27 cellular contexts compared by ENCODE assay signal in the genomic region with DNA sequence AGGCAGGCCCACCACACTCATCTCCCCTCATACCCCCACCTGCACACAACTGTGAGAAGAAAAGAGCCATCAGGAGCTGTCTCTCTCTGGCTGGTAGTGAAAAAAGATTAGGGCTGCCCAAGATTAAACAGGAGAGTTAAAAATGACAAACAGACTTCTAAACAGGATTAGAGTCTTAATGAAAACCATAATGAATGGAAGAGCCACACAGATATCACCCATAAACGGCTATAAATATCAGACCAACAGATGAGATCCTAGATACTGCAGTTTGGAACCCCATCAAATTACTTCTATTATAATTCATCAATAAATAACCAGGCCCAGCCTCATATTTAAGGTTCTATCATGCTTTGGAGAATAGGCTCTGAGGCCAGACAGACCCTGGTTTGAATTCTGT.
"Had no signal": no experiment of that assay in that cellular context is flagged by ENCODE, and none has a peak within 500 bp of the region (broad histone marks: within the 10 kb centered on the region; RNA-seq: fewer than 3 reads in every experiment).

No MANE protein-coding gene starts in this region.

- H3K4me1 ChIP-seq: adrenal gland, colonic mucosa, foreskin keratinocyte had no signal

- H3K27me3 Mint-ChIP-seq: activated naive CD4-positive, alpha-beta T cell treated with anti-CD3 and anti-CD28 coated beads, Interleukin-2, amount 50 U/mL, for 24 hours; activated naive CD8-positive, alpha-beta T cell treated with anti-CD3 and anti-CD28 coated beads for 36 hours; activated naive CD8-positive, alpha-beta T cell treated with anti-CD3 and anti-CD28 coated beads, Interleukin-2, amount 50 U/mL, for 24 hours had no signal

- H3K27ac ChIP-seq: adrenal gland, body of pancreas, colonic mucosa, esophagus muscularis mucosa, foreskin keratinocyte, gastrocnemius medialis, heart left ventricle had no signal

- H3K27ac Mint-ChIP-seq: activated CD4-positive, alpha-beta memory T cell treated with anti-CD3 and anti-CD28 coated beads, Interleukin-2, amount 10 ng/mL, durations not matched to agents 7 days and 5 days; activated CD4-positive, alpha-beta T cell treated with anti-CD3 and anti-CD28 coated beads, Interleukin-2, amount 10 ng/mL, durations not matched to agents 7 days and 5 days; activated naive CD4-positive, alpha-beta T cell treated with anti-CD3 and anti-CD28 coated beads for 36 hours; activated naive CD4-positive, alpha-beta T cell treated with anti-CD3 and anti-CD28 coated beads, Interleukin-2, amount 50 U/mL, for 24 hours; activated naive CD8-positive, alpha-beta T cell treated with anti-CD3 and anti-CD28 coated beads for 36 hours; activated naive CD8-positive, alpha-beta T cell treated with anti-CD3 and anti-CD28 coated beads, Interleukin-2, amount 50 U/mL, for 24 hours; activated T-helper 1 cell treated with anti-CD3 and anti-CD28 coated beads, Interleukin-12 subunit alpha, Interleukin-12 subunit beta, Interleukin-2, Interleukin-4 antibody, amounts not matched to agents 30 ng/mL and 10 ng/mL and 1 ng/mL, durations not matched to agents 14 hours and 24 hours and 36 hours; activated T-helper 2 cell treated with anti-CD3 and anti-CD28 coated beads, Interferon-gamma antibody, Interleukin-2, Interleukin-4, amounts not matched to agents 10 μg/mL and 5 μg/mL and 100 μg/mL, durations not matched to agents 14 hours and 24 hours and 36 hours; WTC11 had no signal

- H3K9me3 ChIP-seq: adrenal gland, body of pancreas, colonic mucosa, esophagus muscularis mucosa, gastrocnemius medialis, heart left ventricle had no signal

- H3K4me3 Mint-ChIP-seq: activated CD4-positive, alpha-beta memory T cell treated with anti-CD3 and anti-CD28 coated beads, Interleukin-2, amount 10 ng/mL, durations not matched to agents 7 days and 5 days; activated CD4-positive, alpha-beta T cell treated with anti-CD3 and anti-CD28 coated beads, Interleukin-2, amount 10 ng/mL, durations not matched to agents 7 days and 5 days; activated naive CD4-positive, alpha-beta T cell treated with anti-CD3 and anti-CD28 coated beads for 36 hours; activated naive CD4-positive, alpha-beta T cell treated with anti-CD3 and anti-CD28 coated beads, Interleukin-2, amount 50 U/mL, for 24 hours; activated naive CD8-positive, alpha-beta T cell treated with anti-CD3 and anti-CD28 coated beads for 36 hours; activated naive CD8-positive, alpha-beta T cell treated with anti-CD3 and anti-CD28 coated beads, Interleukin-2, amount 50 U/mL, for 24 hours; activated T-helper 1 cell treated with anti-CD3 and anti-CD28 coated beads, Interleukin-12 subunit alpha, Interleukin-12 subunit beta, Interleukin-2, Interleukin-4 antibody, amounts not matched to agents 30 ng/mL and 10 ng/mL and 1 ng/mL, durations not matched to agents 14 hours and 24 hours and 36 hours; WTC11 had no signal

- H3K9me3 Mint-ChIP-seq: activated CD4-positive, alpha-beta memory T cell treated with anti-CD3 and anti-CD28 coated beads, Interleukin-2, amount 10 ng/mL, durations not matched to agents 7 days and 5 days; activated CD4-positive, alpha-beta T cell treated with anti-CD3 and anti-CD28 coated beads, Interleukin-2, amount 10 ng/mL, durations not matched to agents 7 days and 5 days; activated naive CD4-positive, alpha-beta T cell treated with anti-CD3 and anti-CD28 coated beads for 36 hours; activated naive CD4-positive, alpha-beta T cell treated with anti-CD3 and anti-CD28 coated beads, Interleukin-2, amount 50 U/mL, for 24 hours; activated naive CD8-positive, alpha-beta T cell treated with anti-CD3 and anti-CD28 coated beads for 36 hours; activated naive CD8-positive, alpha-beta T cell treated with anti-CD3 and anti-CD28 coated beads, Interleukin-2, amount 50 U/mL, for 24 hours; activated T-helper 1 cell treated with anti-CD3 and anti-CD28 coated beads, Interleukin-12 subunit alpha, Interleukin-12 subunit beta, Interleukin-2, Interleukin-4 antibody, amounts not matched to agents 30 ng/mL and 10 ng/mL and 1 ng/mL, durations not matched to agents 14 hours and 24 hours and 36 hours; activated T-helper 2 cell treated with anti-CD3 and anti-CD28 coated beads, Interferon-gamma antibody, Interleukin-2, Interleukin-4, amounts not matched to agents 10 μg/mL and 5 μg/mL and 100 μg/mL, durations not matched to agents 14 hours and 24 hours and 36 hours; WTC11 had no signal

- H3K4me3 ChIP-seq: adrenal gland, body of pancreas, colonic mucosa, esophagus muscularis mucosa, gastrocnemius medialis, heart left ventricle had no signal

- H3K36me3 Mint-ChIP-seq: activated naive CD4-positive, alpha-beta T cell treated with anti-CD3 and anti-CD28 coated beads, Interleukin-2, amount 50 U/mL, for 24 hours; activated naive CD8-positive, alpha-beta T cell treated with anti-CD3 and anti-CD28 coated beads for 36 hours; WTC11 had no signal

- H3K36me3 ChIP-seq: adrenal gland, colonic mucosa, gastrocnemius medialis, heart left ventricle had no signal

- H3K27me3 ChIP-seq: adrenal gland, body of pancreas, colonic mucosa, esophagus muscularis mucosa, foreskin keratinocyte, gastrocnemius medialis, heart left ventricle had no signal

- DNase-seq: activated CD4-positive, alpha-beta memory T cell treated with anti-CD3 and anti-CD28 coated beads, Interleukin-2, amount 10 ng/mL, durations not matched to agents 7 days and 5 days; activated CD4-positive, alpha-beta T cell treated with anti-CD3 and anti-CD28 coated beads for 1 hour; activated CD4-positive, alpha-beta T cell treated with anti-CD3 and anti-CD28 coated beads for 4 hours; activated CD4-positive, alpha-beta T cell treated with anti-CD3 and anti-CD28 coated beads, Interleukin-2, amount 10 ng/mL, durations not matched to agents 7 days and 5 days; activated CD4-positive, alpha-beta T cell treated with anti-CD3 and anti-CD28 coated beads, Interleukin-2, amount 50 U/mL, for 4 hours; activated effector memory CD4-positive, alpha-beta T cell treated with anti-CD3 and anti-CD28 coated beads, Interleukin-2, amount 50 U/mL, for 16 hours; activated naive CD4-positive, alpha-beta T cell treated with anti-CD3 and anti-CD28 coated beads for 36 hours; activated naive CD8-positive, alpha-beta T cell treated with anti-CD3 and anti-CD28 coated beads for 36 hours; activated naive CD8-positive, alpha-beta T cell treated with anti-CD3 and anti-CD28 coated beads, Interleukin-2, amount 50 U/mL, for 24 hours; activated T-cell treated with anti-CD3 and anti-CD28 coated beads, Interleukin-2, amount 50 U/mL, for 48 hours; adrenal gland; amygdala; aorta; caudate nucleus; colonic mucosa; effector CD8-positive, alpha-beta T cell; foreskin keratinocyte; gastrocnemius medialis; glutamatergic neuron; heart left ventricle; T-helper 2 cell had no signal

- H3K4me1 Mint-ChIP-seq: activated CD4-positive, alpha-beta memory T cell treated with anti-CD3 and anti-CD28 coated beads, Interleukin-2, amount 10 ng/mL, durations not matched to agents 7 days and 5 days; activated CD4-positive, alpha-beta T cell treated with anti-CD3 and anti-CD28 coated beads, Interleukin-2, amount 10 ng/mL, durations not matched to agents 7 days and 5 days; activated naive CD4-positive, alpha-beta T cell treated with anti-CD3 and anti-CD28 coated beads, Interleukin-2, amount 50 U/mL, for 24 hours; activated naive CD8-positive, alpha-beta T cell treated with anti-CD3 and anti-CD28 coated beads for 36 hours; activated naive CD8-positive, alpha-beta T cell treated with anti-CD3 and anti-CD28 coated beads, Interleukin-2, amount 50 U/mL, for 24 hours; WTC11 had no signal
